Comparison of ENCODE assay signal across 14 cellular contexts in the genomic region with DNA sequence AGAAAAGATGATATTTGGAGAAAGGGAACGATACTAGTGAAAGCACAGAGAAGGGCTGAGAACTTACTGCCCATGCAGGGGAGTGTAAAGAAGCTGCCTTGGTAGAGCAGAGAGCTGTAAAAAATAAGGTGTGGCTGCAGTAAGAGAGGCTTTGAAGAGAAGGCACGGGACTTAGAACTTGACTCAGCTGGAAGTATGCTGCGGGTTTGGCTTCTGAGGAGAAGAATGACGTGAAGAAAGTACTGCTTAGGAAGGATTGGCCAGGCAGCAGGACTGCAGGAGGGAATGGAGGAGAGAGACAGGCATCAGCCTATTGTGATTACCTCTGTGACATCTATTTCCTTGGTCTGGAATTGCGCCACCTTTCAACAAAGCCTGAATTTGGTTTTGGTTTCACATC. TPM values are rescaled to one million over a fixed set of nuclear protein-coding genes. Genes with fewer than 3 reads are reported as not detected.
DNase-seq lines count a peak whose midpoint lies in the region; ATAC-seq and TF ChIP-seq lines count a peak whose summit lies in the region.
"Had no signal": no experiment of that assay in that cellular context is flagged by ENCODE, and none has a peak within 500 bp of the region (broad histone marks: within the 10 kb centered on the region; RNA-seq: fewer than 3 reads in every experiment).

No MANE protein-coding gene starts in this region.

- no peaks in the 10 kb centered on the region for H3K27me3 ChIP-seq in transverse colon

- no peak for TF ChIP-seq CTCF in fibroblast of the aortic adventitia (IDR thresholded peaks at IDR 0.05; ENCODE audit: insufficient read depth, low read length)
- TF ChIP-seq CTCF in transverse colon (IDR thresholded peaks at IDR 0.05) = no peak
- no peak for TF ChIP-seq CTCF in osteocyte (IDR thresholded peaks at IDR 0.05)

- TF ChIP-seq POLR2A in transverse colon (IDR thresholded peaks at IDR 0.05) = no peak

- WGBS in transverse colon (ENCODE audit: low coverage in 1 of 2), 2 donors = 20 to 49% methylated on average over 5 of the region's 5 CpGs

- POLR2A ChIA-PET in activated CD4-positive, alpha-beta T cell treated with anti-CD3 and anti-CD28 coated beads for 36 hours (lab: Charles Lee) = no interaction called here

- no peak for TF ChIP-seq EP300 in transverse colon (IDR thresholded peaks at IDR 0.05; ENCODE audit: low read depth)

- H3K4me3 Mint-ChIP-seq in osteocyte (ENCODE audit: unreplicated experiment) = no peak overlapping the region
- no peak overlapping the region for H3K4me3 Mint-ChIP-seq in activated CD4-positive, alpha-beta T cell treated with anti-CD3 and anti-CD28 coated beads for 36 hours
- H3K4me3 Mint-ChIP-seq: activated CD8-positive, alpha-beta T cell treated with anti-CD3 and anti-CD28 coated beads, Interleukin-2, amount 10 ng/mL, durations not matched to agents 7 days and 5 days; activated naive CD8-positive, alpha-beta T cell treated with anti-CD3 and anti-CD28 coated beads, Interleukin-2, amount 10 ng/mL, durations not matched to agents 7 days and 5 days had no signal

- H3K4me1 ChIP-seq in transverse colon = peaks cover 0 to 9% (median 2%) of the 10 kb centered on the region in 4 donors

- ATAC-seq in activated CD4-positive, alpha-beta T cell treated with anti-CD3 and anti-CD28 coated beads for 36 hours = no peak
- ATAC-seq: activated CD8-positive, alpha-beta T cell treated with anti-CD3 and anti-CD28 coated beads, Interleukin-2, amount 10 ng/mL, durations not matched to agents 7 days and 5 days; left cardiac atrium had no signal

- H3K9me3 ChIP-seq in transverse colon = no peaks in the 10 kb centered on the region

- H3K4me3 ChIP-seq in fibroblast of the aortic adventitia (ENCODE audit: low read depth, low read length) = peak overlapping the region; percentile 9
- H3K4me3 ChIP-seq in transverse colon = peak overlapping the region in 1 of 4 donors; percentile 4

- peak; percentile 34 for DNase-seq in HPDE6-E6E7 (ENCODE audit: extremely low spot score)
- peak; percentile 25 for DNase-seq in SIG-M5 (lab: John Stamatoyannopoulos, UW)
- DNase-seq in fibroblast of the aortic adventitia (ENCODE audit: low read depth) = peak; percentile 68
- DNase-seq in transverse colon = peak; percentile 52
- DNase-seq in effector CD4-positive, alpha-beta T cell = no peak
- no peak for DNase-seq in osteocyte (ENCODE audit: extremely low spot score, unreplicated experiment)
- DNase-seq in NCI-H345 treated with DMSO at 0.1 percent for 48 hours (lab: John Stamatoyannopoulos, UW; ENCODE audit: unreplicated experiment) = no peak
- no peak for DNase-seq in activated CD4-positive, alpha-beta T cell treated with anti-CD3 and anti-CD28 coated beads for 36 hours
- DNase-seq: activated CD8-positive, alpha-beta T cell treated with anti-CD3 and anti-CD28 coated beads, Interleukin-2, amount 10 ng/mL, durations not matched to agents 7 days and 5 days; activated naive CD8-positive, alpha-beta T cell treated with anti-CD3 and anti-CD28 coated beads, Interleukin-2, amount 10 ng/mL, durations not matched to agents 7 days and 5 days; left cardiac atrium; NCI-H524; stimulated activated CD4-positive, alpha-beta T cell treated with anti-CD3 and anti-CD28 coated beads, Interleukin-4, amount 100 ng/mL, for 4 hours had no signal

- H3K36me3 ChIP-seq in transverse colon = no peaks in the 10 kb centered on the region

- no peaks in the 10 kb centered on the region for H3K9me3 Mint-ChIP-seq in osteocyte (ENCODE audit: unreplicated experiment)
- H3K9me3 Mint-ChIP-seq in activated CD4-positive, alpha-beta T cell treated with anti-CD3 and anti-CD28 coated beads for 36 hours (ENCODE audit: low read depth) = no peaks in the 10 kb centered on the region
- H3K9me3 Mint-ChIP-seq: activated naive CD8-positive, alpha-beta T cell treated with anti-CD3 and anti-CD28 coated beads, Interleukin-2, amount 10 ng/mL, durations not matched to agents 7 days and 5 days had no signal

- H3K4me1 Mint-ChIP-seq in osteocyte (ENCODE audit: unreplicated experiment) = no peaks in the 10 kb centered on the region
- peaks cover 4% of the 10 kb centered on the region for H3K4me1 Mint-ChIP-seq in activated CD4-positive, alpha-beta T cell treated with anti-CD3 and anti-CD28 coated beads for 36 hours

- in situ Hi-C loops in transverse colon (cut with MboI; ENCODE audit: low pct_ligation_motif_present in 1 of 4, low pct_unique_long_range_greater_than_20kb in 1 of 4, low sequenced_read_pairs in 3 of 4) = no loop called here

- peak overlapping the region in 3 of 4 donors; percentile 50 to 56 (median 53) for H3K27ac ChIP-seq in transverse colon

- no peak overlapping the region for H3K27ac Mint-ChIP-seq in osteocyte (ENCODE audit: unreplicated experiment)
- no peak overlapping the region for H3K27ac Mint-ChIP-seq in activated CD4-positive, alpha-beta T cell treated with anti-CD3 and anti-CD28 coated beads for 36 hours
- H3K27ac Mint-ChIP-seq: activated CD8-positive, alpha-beta T cell treated with anti-CD3 and anti-CD28 coated beads, Interleukin-2, amount 10 ng/mL, durations not matched to agents 7 days and 5 days; activated naive CD8-positive, alpha-beta T cell treated with anti-CD3 and anti-CD28 coated beads, Interleukin-2, amount 10 ng/mL, durations not matched to agents 7 days and 5 days had no signal

- peaks cover 50% of the 10 kb centered on the region for H3K27me3 Mint-ChIP-seq in osteocyte (ENCODE audit: unreplicated experiment)
- no peaks in the 10 kb centered on the region for H3K27me3 Mint-ChIP-seq in activated CD4-positive, alpha-beta T cell treated with anti-CD3 and anti-CD28 coated beads for 36 hours

- intact Hi-C loops in transverse colon (cut with DNase I; ENCODE audit: low total_unique reads) = no loop called here
- intact Hi-C loops in activated CD4-positive, alpha-beta T cell treated with anti-CD3 and anti-CD28 coated beads for 36 hours (cut with DNase I, micrococcal nuclease) = no loop called here

- CTCF ChIA-PET in activated CD4-positive, alpha-beta T cell treated with anti-CD3 and anti-CD28 coated beads for 36 hours (lab: Charles Lee) = interaction anchor here (0.7 kb wide), 1 partner anchor 282 kb away, joined by 4 read pairs; no protein-coding TSS in a partner anchor

- no peaks in the 10 kb centered on the region for H3K36me3 Mint-ChIP-seq in osteocyte (ENCODE audit: unreplicated experiment)
- no peaks in the 10 kb centered on the region for H3K36me3 Mint-ChIP-seq in activated CD4-positive, alpha-beta T cell treated with anti-CD3 and anti-CD28 coated beads for 36 hours (ENCODE audit: low read depth)
- H3K36me3 Mint-ChIP-seq: activated naive CD8-positive, alpha-beta T cell treated with anti-CD3 and anti-CD28 coated beads, Interleukin-2, amount 10 ng/mL, durations not matched to agents 7 days and 5 days had no signal

RNA-seq across cellular contexts. Expression of a gene that starts 22.4 kb away (rescaled TPM):
- 0.36 and 0.49 TPM in 2 replicates for total RNA-seq in fibroblast of the aortic adventitia (ENCODE audit: low replicate concordance)
- total RNA-seq in transverse colon = 10 to 100 TPM in 2 of 4 donors, 1 to 10 TPM in 2; 4.8 to 24.6 (median 15.9) TPM
- total RNA-seq in osteocyte = not detected in 2 replicates
- under 1 TPM; 0.18 to 0.23 TPM for total RNA-seq in activated CD4-positive, alpha-beta T cell treated with anti-CD3 and anti-CD28 coated beads for 36 hours

RNA-seq across cellular contexts. Expression of a gene that starts 40.5 kb away (rescaled TPM):
- total RNA-seq in fibroblast of the aortic adventitia (ENCODE audit: low replicate concordance) = 18.8 and 38.1 TPM in 2 replicates
- total RNA-seq in transverse colon = 10 to 100 TPM; 20.5 to 39.2 (median 31.9) TPM
- total RNA-seq in osteocyte = 29.2 and 32.4 TPM in 2 replicates
- total RNA-seq in activated CD4-positive, alpha-beta T cell treated with anti-CD3 and anti-CD28 coated beads for 36 hours = 10 to 100 TPM; 11.8 to 16.6 TPM

RNA-seq across cellular contexts. Expression of a gene that starts 57.7 kb away (rescaled TPM):
- total RNA-seq in fibroblast of the aortic adventitia (ENCODE audit: low replicate concordance) (not detected in 2 replicates), transverse colon (not detected), osteocyte (not detected in 2 replicates)
- total RNA-seq in activated CD4-positive, alpha-beta T cell treated with anti-CD3 and anti-CD28 coated beads for 36 hours = not detected
- total RNA-seq: activated CD8-positive, alpha-beta T cell treated with anti-CD3 and anti-CD28 coated beads, Interleukin-2, amount 10 ng/mL, durations not matched to agents 7 days and 5 days; left cardiac atrium; posterior vena cava had no signal

Comparison
In these comparisons a context has a peak if more than half of its experiments do, and no peak if none do; other contexts are left out.
1. DNase-seq: peak in HPDE6-E6E7 (single experiment), SIG-M5 (single experiment), fibroblast of the aortic adventitia (single experiment) and transverse colon (single experiment); none in effector CD4-positive, alpha-beta T cell (single experiment), osteocyte (single experiment), NCI-H345 treated with DMSO at 0.1 percent for 48 hours (single experiment) and activated CD4-positive, alpha-beta T cell treated with anti-CD3 and anti-CD28 coated beads for 36 hours (single experiment).